Comparison of ENCODE assay signal across 20 cellular contexts in genomic region chr12:120801146-120801545, GRCh38.
DNase-seq lines count a peak whose midpoint lies in the region; ATAC-seq, FAIRE-seq and TF ChIP-seq lines count a peak whose summit lies in the region.
"Had no signal": no experiment of that assay in that cellular context is flagged by ENCODE, and none has a peak within 500 bp of the region (broad histone marks: within the 10 kb centered on the region; RNA-seq: fewer than 3 reads in every experiment).

No MANE protein-coding gene starts in this region.

- TF ChIP-seq EP300 in GM12878 (IDR thresholded peaks at IDR 0.05; ENCODE audit: borderline replicate concordance in 1 of 2, control insufficient read depth in 1 of 2, low read depth in 2 of 2, low read length in 2 of 2): no peak

- H3K36me3 Mint-ChIP-seq in stimulated activated naive CD8-positive, alpha-beta T cell treated with anti-CD3 and anti-CD28 coated beads, Interleukin-15, Interleukin-2, amounts not matched to agents 100 ng/mL and 50 ng/mL, for 24 hours (ENCODE audit: low read depth): peaks cover 27% of the 10 kb centered on the region

- no peak; the same call in 1 of the 2 replicates for TF ChIP-seq CTCF in MM.1S (IDR thresholded peaks at IDR 0.05; ENCODE audit: low read length)
- TF ChIP-seq CTCF in GM12878 (IDR thresholded peaks at IDR 0.05 in 2 of 3, conservative IDR thresholded peaks at IDR 0.05 in 1 of 3; ENCODE audit: control insufficient read depth in 2 of 3, extremely low read depth in 1 of 3, insufficient read depth in 1 of 3, low read depth in 3 of 3, low read length in 3 of 3): no peak

- H3K4me2 ChIP-seq in MM.1S (ENCODE audit: low read depth, low read length) (peak overlapping the region; percentile 12; the same call in 1 of the 2 replicates), GM12878 (ENCODE audit: control insufficient read depth, insufficient read depth) (peak overlapping the region; percentile 54)

- no peaks in the 10 kb centered on the region for H3K27me3 Mint-ChIP-seq in stimulated activated naive CD8-positive, alpha-beta T cell treated with anti-CD3 and anti-CD28 coated beads, Interleukin-15, Interleukin-2, amounts not matched to agents 100 ng/mL and 50 ng/mL, for 24 hours
- H3K27me3 Mint-ChIP-seq in stimulated activated naive CD8-positive, alpha-beta T cell treated with anti-CD3 and anti-CD28 coated beads, Interleukin-15, amount 100 ng/mL, for 72 hours: no peaks in the 10 kb centered on the region

- H3K36me3 ChIP-seq in MM.1S (replicated peaks; ENCODE audit: insufficient read depth, low read length): no peaks in the 10 kb centered on the region
- peaks cover 0 to under 1% of the 10 kb centered on the region in 2 experiments; a peak in 1 of 4 replicates for H3K36me3 ChIP-seq in GM12878 (ENCODE audit: control insufficient read depth in 2 of 2, insufficient read depth in 2 of 2, low read length in 1 of 2)
- H3K36me3 ChIP-seq: prostate gland had no signal

- H3K79me2 ChIP-seq in MM.1S (ENCODE audit: low read length): peaks cover 26% of the 10 kb centered on the region
- H3K79me2 ChIP-seq in GM12878 (ENCODE audit: control insufficient read depth, insufficient read depth, low read length): peaks cover 28% of the 10 kb centered on the region

- RAD21 ChIA-PET in GM12878 (lab: Charles Lee; ENCODE audit: unreplicated experiment): interaction anchor here (0.7 to 4.8 kb wide), 13 partner anchors 12 to 259 kb away, joined by 3 to 41 read pairs (median 8); no protein-coding TSS in a partner anchor

- intact Hi-C loops in GM12878 (cut with micrococcal nuclease; ENCODE audit: unreplicated experiment): loop anchor here (2.0 kb wide), 1 partner anchor 102 kb away; no protein-coding TSS in a partner anchor

- peaks cover 8% of the 10 kb centered on the region for H3K9me3 Mint-ChIP-seq in stimulated activated naive CD8-positive, alpha-beta T cell treated with anti-CD3 and anti-CD28 coated beads, Interleukin-15, Interleukin-2, amounts not matched to agents 100 ng/mL and 50 ng/mL, for 24 hours
- peaks cover 5 to 9% of the 10 kb centered on the region in 2 donors for H3K9me3 Mint-ChIP-seq in stimulated activated naive CD8-positive, alpha-beta T cell treated with anti-CD3 and anti-CD28 coated beads, Interleukin-15, amount 100 ng/mL, for 72 hours

- H2AFZ ChIP-seq in MM.1S (ENCODE audit: low read length) (no peak overlapping the region), GM12878 (ENCODE audit: control insufficient read depth, low read depth, low read length) (no peak overlapping the region)
- H2AFZ ChIP-seq: GM23248 had no signal

- FAIRE-seq in GM12878 (lab: Jason Lieb, UNC): no peak
- FAIRE-seq: D721Med had no signal

- no peak for TF ChIP-seq POLR2A in GM12878 (IDR thresholded peaks at IDR 0.05; ENCODE audit: low read depth, low read length)

- H3K4me1 Mint-ChIP-seq in stimulated activated naive CD8-positive, alpha-beta T cell treated with anti-CD3 and anti-CD28 coated beads, Interleukin-15, Interleukin-2, amounts not matched to agents 100 ng/mL and 50 ng/mL, for 24 hours (ENCODE audit: low read depth): peaks cover 57% of the 10 kb centered on the region
- peaks cover 62% of the 10 kb centered on the region for H3K4me1 Mint-ChIP-seq in stimulated activated naive CD8-positive, alpha-beta T cell treated with anti-CD3 and anti-CD28 coated beads, Interleukin-15, amount 100 ng/mL, for 72 hours

- H3K9me2 ChIP-seq in MM.1S (replicated peaks; ENCODE audit: insufficient read depth, low read length): no peaks in the 10 kb centered on the region

- H3F3A ChIP-seq in MM.1S (ENCODE audit: insufficient read depth, low read length): peaks cover 19% of the 10 kb centered on the region

- no peak overlapping the region; the same call in 1 of the 2 replicates for H3K9ac ChIP-seq in MM.1S (ENCODE audit: low read length)
- H3K9ac ChIP-seq in GM12878 (ENCODE audit: control insufficient read depth, insufficient read depth, low read length): peak overlapping the region; percentile 30; the same call in 1 of the 2 replicates
- H3K9ac ChIP-seq: GM23248 had no signal

- H3K9me3 ChIP-seq in MM.1S (replicated peaks; ENCODE audit: insufficient read depth, low read length) (no peaks in the 10 kb centered on the region), GM12878 (replicated peaks; ENCODE audit: control insufficient read depth, insufficient read depth, low read length) (peaks cover 3% of the 10 kb centered on the region)
- H3K9me3 ChIP-seq: prostate gland, suprapubic skin had no signal

- H3K4me3 Mint-ChIP-seq in stimulated activated naive CD8-positive, alpha-beta T cell treated with anti-CD3 and anti-CD28 coated beads, Interleukin-15, Interleukin-2, amounts not matched to agents 100 ng/mL and 50 ng/mL, for 24 hours: no peak overlapping the region
- H3K4me3 Mint-ChIP-seq in stimulated activated naive CD8-positive, alpha-beta T cell treated with anti-CD3 and anti-CD28 coated beads, Interleukin-15, amount 100 ng/mL, for 72 hours: no peak overlapping the region
- H3K4me3 Mint-ChIP-seq: nephron had no signal

- POLR2A ChIA-PET in GM12878 (lab: Charles Lee): interaction anchor here (0.5 to 3.0 kb wide), 9 partner anchors 11 to 328 kb away, joined by 3 to 13 read pairs (median 5); no protein-coding TSS in a partner anchor

- H3K27ac Mint-ChIP-seq in stimulated activated naive CD8-positive, alpha-beta T cell treated with anti-CD3 and anti-CD28 coated beads, Interleukin-15, Interleukin-2, amounts not matched to agents 100 ng/mL and 50 ng/mL, for 24 hours: peak overlapping the region; percentile 65
- H3K27ac Mint-ChIP-seq in stimulated activated naive CD8-positive, alpha-beta T cell treated with anti-CD3 and anti-CD28 coated beads, Interleukin-15, amount 100 ng/mL, for 72 hours: peak overlapping the region in 1 of 2 donors; percentile 34

- no peaks in the 10 kb centered on the region for H4K20me1 ChIP-seq in MM.1S (ENCODE audit: insufficient read depth, low read length)
- H4K20me1 ChIP-seq in GM12878 (ENCODE audit: control insufficient read depth, insufficient read depth): no peaks in the 10 kb centered on the region

- H3K27ac ChIP-seq in MM.1S (ENCODE audit: low read length) (peak overlapping the region; percentile 65; the same call in 1 of the 2 replicates), GM12878 (ENCODE audit: control insufficient read depth, insufficient read depth) (peak overlapping the region; percentile 76)
- H3K27ac ChIP-seq: GM23248, HL-60, prostate gland, skin epidermis, suprapubic skin had no signal

- SMC1A ChIA-PET in GM12878 (lab: Charles Lee; ENCODE audit: uncharacterized antibody, unreplicated experiment): interaction anchor here (0.8 to 11.6 kb wide), 14 partner anchors 11 to 171 kb away, joined by 3 to 164 read pairs (median 20); no protein-coding TSS in a partner anchor

- CTCF ChIA-PET in GM12878 (lab: Yijun Ruan, JAX): interaction anchor here (0.9 to 4.9 kb wide), 9 partner anchors 32 to 317 kb away, joined by 3 to 35 read pairs (median 3); no protein-coding TSS in a partner anchor

- no peak for DNase-seq in stimulated activated naive CD8-positive, alpha-beta T cell treated with anti-CD3 and anti-CD28 coated beads, Interleukin-15, amount 100 ng/mL, for 72 hours
- DNase-seq in MM.1S: peak; percentile 28
- DNase-seq in GM12878 (ENCODE audit: low read depth, low spot score): no peak
- no peak for DNase-seq in effector CD4-positive, alpha-beta T cell
- DNase-seq in NCI-H748 treated with DMSO at 0.1 percent for 48 hours (lab: John Stamatoyannopoulos, UW): no peak
- DNase-seq: effector CD8-positive, alpha-beta T cell; GM23248; mammary epithelial cell; NCI-H1092; NCI-H2081 treated with DMSO at 0.1 percent for 48 hours; NCI-H69; stimulated activated CD4-positive, alpha-beta T cell treated with anti-CD3 and anti-CD28 coated beads, Interleukin-4, amount 100 ng/mL, for 1 hour had no signal

- no peak overlapping the region for H3K4me3 ChIP-seq in MM.1S (ENCODE audit: low read length)
- no peak overlapping the region for H3K4me3 ChIP-seq in GM12878
- H3K4me3 ChIP-seq: GM23248, prostate gland, skin epidermis, suprapubic skin had no signal

- no TSS peak for BruUV-seq in GM12878 (replicated peaks; lab: Mats Ljungman, UMichigan)

- H3K27me3 ChIP-seq in MM.1S (replicated peaks; ENCODE audit: insufficient read depth, low read length) (no peaks in the 10 kb centered on the region), GM12878 (replicated peaks in 1 of 2; ENCODE audit: control insufficient read depth in 2 of 2, insufficient read depth in 2 of 2, low read length in 1 of 2) (no peaks in the 10 kb centered on the region)
- H3K27me3 ChIP-seq: suprapubic skin had no signal

- TF ChIP-seq RAD21 in GM12878 (IDR thresholded peaks at IDR 0.05; ENCODE audit: insufficient read depth, low read depth, low read length): no peak

- H3K4me1 ChIP-seq in MM.1S (ENCODE audit: low read length): peaks cover 49% of the 10 kb centered on the region
- H3K4me1 ChIP-seq in GM12878 (ENCODE audit: control insufficient read depth, insufficient read depth, low read length): peaks cover 46% of the 10 kb centered on the region
- H3K4me1 ChIP-seq: prostate gland had no signal

- ATAC-seq in stimulated activated naive CD8-positive, alpha-beta T cell treated with anti-CD3 and anti-CD28 coated beads, Interleukin-15, amount 100 ng/mL, for 72 hours: no peak
- peak; percentile 12; the same call in 2 of the 3 replicates for ATAC-seq in GM12878
- no peak for ATAC-seq in HG03432 (IDR thresholded peaks at IDR 0.05; ENCODE audit: unreplicated experiment)

- 45% methylated on average over 2 of the region's 2 CpGs for WGBS in GM12878 (ENCODE audit: insufficient coverage, insufficient replicate concordance, low lambda C conversion rate, missing lambda C conversion rate)

- in situ Hi-C loops in GM12878 (cut with MboI): no loop called here

TF ChIP-seq in GM12878, 131 proteins besides CTCF, POLR2A, EP300 and RAD21 (continues in another document):
- TF ChIP-seq FOS (IDR thresholded peaks at IDR 0.05; ENCODE audit: borderline replicate concordance, extremely low read depth, insufficient read length) (no peak), ASH2L (IDR thresholded peaks at IDR 0.05; ENCODE audit: borderline replicate concordance, low read depth) (no peak), TBL1XR1 (IDR thresholded peaks at IDR 0.05; ENCODE audit: low read depth, low read length) (no peak), BCL3 (IDR thresholded peaks at IDR 0.05; ENCODE audit: borderline replicate concordance, insufficient read depth, low read depth, low read length, poor library complexity, severe bottlenecking) (no peak)
